ENCODE assay signal across 9 cellular contexts in the genomic region with DNA sequence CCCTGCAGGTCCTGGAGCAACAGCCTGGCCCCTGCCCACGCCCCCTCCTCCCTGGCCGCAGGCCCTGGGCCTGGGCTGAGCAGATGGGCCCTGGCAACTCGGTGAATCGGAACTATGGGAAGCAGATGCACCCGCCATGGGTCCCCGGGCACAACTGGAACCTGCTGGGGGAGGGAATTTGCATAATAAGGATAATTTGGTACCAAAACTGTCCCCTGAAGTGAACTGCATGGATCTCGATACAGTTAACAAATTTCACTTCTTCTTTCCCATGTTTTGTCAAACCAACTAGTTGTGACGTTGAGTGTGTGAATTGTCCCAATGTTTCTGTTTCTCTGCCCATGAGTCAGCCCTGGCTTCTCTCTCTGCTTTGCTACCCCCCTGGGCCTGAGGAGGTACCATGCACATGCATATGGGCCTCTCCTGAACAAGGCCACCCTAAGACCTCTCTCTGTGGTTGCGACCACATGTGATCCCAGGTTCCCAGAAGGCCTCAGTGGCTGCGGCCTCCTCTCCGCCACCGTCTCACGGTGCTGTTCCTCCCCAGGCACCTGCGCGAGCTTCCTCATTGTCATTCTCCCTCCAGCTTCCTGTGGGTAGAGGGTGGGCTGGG. TPM values are rescaled to one million over a fixed set of nuclear protein-coding genes. Genes with fewer than 3 reads are reported as not detected.
DNase-seq lines count a peak whose midpoint lies in the region; ATAC-seq and TF ChIP-seq lines count a peak whose summit lies in the region.
"Had no signal": no experiment of that assay in that cellular context is flagged by ENCODE, and none has a peak within 500 bp of the region (broad histone marks: within the 10 kb centered on the region; RNA-seq: fewer than 3 reads in every experiment).

No MANE protein-coding gene starts in this region.

- 76 to 83% methylated on average over 6 to 8 of the region's 15 CpGs for WGBS in gastroesophageal sphincter (ENCODE audit: low coverage in 1 of 2), 2 donors

- TF ChIP-seq POLR2A in gastroesophageal sphincter (IDR thresholded peaks at IDR 0.05): no peak

- no peak overlapping the region for H3K4me3 ChIP-seq in duodenal mucosa (ENCODE audit: low read depth in 1 of 2, low read length in 2 of 2)
- H3K4me3 ChIP-seq in WERI-Rb-1 (ENCODE audit: low read depth, low read length): no peak overlapping the region
- H3K4me3 ChIP-seq in gastroesophageal sphincter: no peak overlapping the region

- no peaks in the 10 kb centered on the region for H3K36me3 ChIP-seq in duodenal mucosa (ENCODE audit: control insufficient read depth in 1 of 2, insufficient read depth in 2 of 2, low read length in 2 of 2)
- H3K36me3 ChIP-seq in WERI-Rb-1: no peaks in the 10 kb centered on the region
- H3K36me3 ChIP-seq in gastroesophageal sphincter: no peaks in the 10 kb centered on the region

- DNase-seq in GM13976 (ENCODE audit: low spot score) (peak; percentile 60), inferior parietal cortex (ENCODE audit: extremely low spot score) (no peak), NCI-H1105 (lab: John Stamatoyannopoulos, UW) (no peak), WERI-Rb-1 (no peak)
- DNase-seq: T-helper 9 cell had no signal

- ATAC-seq in GM19468 (IDR thresholded peaks at IDR 0.05; ENCODE audit: extremely low read depth, unreplicated experiment): peak; percentile 51
- ATAC-seq in HG03432 (IDR thresholded peaks at IDR 0.05; ENCODE audit: unreplicated experiment): peak; percentile 54
- no peak for ATAC-seq in gastroesophageal sphincter

- TF ChIP-seq EP300 in gastroesophageal sphincter (IDR thresholded peaks at IDR 0.05): no peak

- in situ Hi-C loops in GM13976 (cut with MboI; ENCODE audit: low sequenced_read_pairs, unreplicated experiment): loop anchor here (10.0 kb wide), 1 partner anchor 265 kb away; no protein-coding TSS in a partner anchor

- peaks cover 0 to 13% of the 10 kb centered on the region in 2 donors for H3K4me1 ChIP-seq in duodenal mucosa (ENCODE audit: control insufficient read depth in 1 of 2, insufficient read depth in 2 of 2, low read length in 2 of 2)
- H3K4me1 ChIP-seq in gastroesophageal sphincter: no peaks in the 10 kb centered on the region

- H3K9ac ChIP-seq in duodenal mucosa (ENCODE audit: low read depth in 1 of 2, low read length in 2 of 2): no peak overlapping the region

- H3K27ac ChIP-seq in duodenal mucosa (ENCODE audit: low read depth, low read length) (peak overlapping the region; percentile 5), WERI-Rb-1 (no peak overlapping the region), gastroesophageal sphincter (no peak overlapping the region)

- H3K27me3 ChIP-seq in duodenal mucosa (ENCODE audit: control insufficient read depth in 1 of 2, insufficient read depth in 2 of 2, low read length in 2 of 2) (no peaks in the 10 kb centered on the region), WERI-Rb-1 (ENCODE audit: insufficient read depth, low read depth, severe bottlenecking) (no peaks in the 10 kb centered on the region), gastroesophageal sphincter (peaks cover 25% of the 10 kb centered on the region)

- TF ChIP-seq CTCF in GM13976 (IDR thresholded peaks at IDR 0.05; ENCODE audit: borderline replicate concordance, control extremely low read depth, extremely low read depth, insufficient read depth, missing control alignments) (no peak), WERI-Rb-1 (IDR thresholded peaks at IDR 0.05; ENCODE audit: low read depth, low read length) (no peak), gastroesophageal sphincter (IDR thresholded peaks at IDR 0.05) (no peak)

- H3K9me3 ChIP-seq in duodenal mucosa (ENCODE audit: control insufficient read depth in 1 of 2, low read length in 2 of 2): no peaks in the 10 kb centered on the region
- no peaks in the 10 kb centered on the region for H3K9me3 ChIP-seq in WERI-Rb-1 (ENCODE audit: severe bottlenecking)
- no peaks in the 10 kb centered on the region for H3K9me3 ChIP-seq in gastroesophageal sphincter

RNA-seq across cellular contexts. Expression of gene FIGNL1, which starts 40.2 kb away (rescaled TPM):
- total RNA-seq in gastroesophageal sphincter: 1 to 10 TPM; 5.0 to 8.5 (median 6.4) TPM
